ENCODE assay signal across 8 cellular contexts in genomic region chr9:128192601-128193371, GRCh38. TPM values are rescaled to one million over a fixed set of nuclear protein-coding genes. Genes with fewer than 3 reads are reported as not detected.
A peak's percentile ranks its signal among the peaks of the same experiment; 100 is the strongest.
DNase-seq lines count a peak whose midpoint lies in the region; ATAC-seq and TF ChIP-seq lines count a peak whose summit lies in the region.

No MANE protein-coding gene starts in this region.

- no peak overlapping the region for H2BK120ac ChIP-seq in H9 (ENCODE audit: low read depth, low read length, poor library complexity, severe bottlenecking)

- peak; percentile 72 for ATAC-seq in left ventricle myocardium superior
- no peak for ATAC-seq in GM19455 (IDR thresholded peaks at IDR 0.05; ENCODE audit: unreplicated experiment)

- no peak overlapping the region for H2BK12ac ChIP-seq in H9 (ENCODE audit: insufficient read length, low read depth, low read length)

- no peak overlapping the region for H3K14ac ChIP-seq in H9 (ENCODE audit: insufficient read depth, low read length)

- H3K9me3 ChIP-seq in H9 (ENCODE audit: control insufficient read depth, low read depth, low read length) = no peaks in the 10 kb centered on the region

- no peak for TF ChIP-seq CTCF in H9 (conservative IDR thresholded peaks at IDR 0.05)
- no peak for TF ChIP-seq CTCF in retinal pigment epithelial cell (conservative IDR thresholded peaks at IDR 0.05; ENCODE audit: low read depth, low read length)

- no peaks in the 10 kb centered on the region for H3K27me3 ChIP-seq in H9 (ENCODE audit: insufficient read depth, low read length)
- no peaks in the 10 kb centered on the region for H3K27me3 ChIP-seq in H7 (ENCODE audit: control insufficient read depth, insufficient read depth, low read length)

- H3T11ph ChIP-seq in H9 (ENCODE audit: low read length) = no peak overlapping the region

- H2AFZ ChIP-seq in H9 (ENCODE audit: low read length) = no peak overlapping the region

- H3K36me3 Mint-ChIP-seq in H9 (ENCODE audit: insufficient read depth in 1 of 3, low read depth in 3 of 3) = peaks cover 8 to 22% (median 17%) of the 10 kb centered on the region in 3 experiments; a peak in 6 of 7 replicates

- H3K27me3 Mint-ChIP-seq in H9 (ENCODE audit: low read depth) = no peaks in the 10 kb centered on the region

- H3K27ac Mint-ChIP-seq in H9 = no peak overlapping the region

- H3K79me2 ChIP-seq in H9 (ENCODE audit: insufficient read depth, low read length) = no peaks in the 10 kb centered on the region

- no peak overlapping the region for H4K8ac ChIP-seq in H9 (replicated peaks; ENCODE audit: insufficient read length, low read depth, low read length)

- peaks cover 9 to 14% of the 10 kb centered on the region in 2 experiments for H3K4me1 Mint-ChIP-seq in H9

- H3K4ac ChIP-seq in H9 (ENCODE audit: low read depth, low read length) = no peak overlapping the region

- H3K23me2 ChIP-seq in H9 (ENCODE audit: insufficient read length, low read depth, low read length, poor library complexity, severe bottlenecking) = peaks cover 11% of the 10 kb centered on the region

- no peak overlapping the region for H2BK20ac ChIP-seq in H9 (ENCODE audit: low read depth, low read length, poor library complexity, severe bottlenecking)

- no peak overlapping the region for H3K4me2 ChIP-seq in H9 (ENCODE audit: insufficient read depth, insufficient read length, low read length)

- DNase-seq in COR-L47 (lab: John Stamatoyannopoulos, UW) = peak; percentile 89
- DNase-seq in H9 = no peak
- peak; percentile 74 for DNase-seq in NCI-H526 treated with DMSO at 0.1 percent for 48 hours (lab: John Stamatoyannopoulos, UW)
- DNase-seq in left ventricle myocardium superior = peak; percentile 81
- DNase-seq in retinal pigment epithelial cell (ENCODE audit: low read depth) = peak; percentile 90
- no peak for DNase-seq in H7

- H3K4me1 ChIP-seq in H9 (ENCODE audit: insufficient read depth, low read length) = no peaks in the 10 kb centered on the region

- H2BK15ac ChIP-seq in H9 (ENCODE audit: low read depth, low read length) = no peak overlapping the region

- peak overlapping the region; percentile 0 to 44; a peak in 2 of 5 replicates for H3K4me3 Mint-ChIP-seq in H9

- H3K18ac ChIP-seq in H9 (ENCODE audit: insufficient read length, low read depth, low read length) = no peak overlapping the region

- no peaks in the 10 kb centered on the region for H3K9me3 Mint-ChIP-seq in H9

- peak overlapping the region; percentile 21 for H3K4me3 ChIP-seq in retinal pigment epithelial cell (ENCODE audit: low read length)
- no peak overlapping the region for H3K4me3 ChIP-seq in H7 (ENCODE audit: insufficient read depth, low read depth, low read length)

- peaks cover 7% of the 10 kb centered on the region for H3K36me3 ChIP-seq in H7 (replicated peaks; ENCODE audit: control insufficient read depth, insufficient read depth, low read length)

- no peak overlapping the region for H2BK5ac ChIP-seq in H9 (ENCODE audit: insufficient read length, low read length)

- H4K5ac ChIP-seq in H9 (ENCODE audit: insufficient read length, low read depth, low read length) = no peak overlapping the region

- H3K9ac ChIP-seq in H9 (ENCODE audit: extremely low read depth, insufficient read length, low read length) = no peak overlapping the region

- no peaks in the 10 kb centered on the region for H4K20me1 ChIP-seq in H9 (ENCODE audit: control insufficient read depth, insufficient read depth, insufficient read length)

- intact Hi-C loops in left ventricle myocardium superior (cut with micrococcal nuclease) = no loop called here

- H2AK5ac ChIP-seq in H9 (ENCODE audit: insufficient read length, low read length) = no peak overlapping the region

- no CpG with 5 or more reads among the region's 56 CpGs for WGBS in H9 (ENCODE audit: extremely low coverage, insufficient read length, low lambda C conversion rate)

- H3K27ac ChIP-seq in H9 (ENCODE audit: insufficient read length, low read depth, low read length) (no peak overlapping the region), angular gyrus (ENCODE audit: low read depth, low read length) (peak overlapping the region; percentile 68)

- H3K23ac ChIP-seq in H9 (ENCODE audit: insufficient read length, low read depth, low read length) = no peak overlapping the region

- no peak overlapping the region for H3K56ac ChIP-seq in H9 (ENCODE audit: insufficient read length, low read depth, low read length)

- H4K91ac ChIP-seq in H9 (ENCODE audit: insufficient read length, low read depth, low read length) = no peak overlapping the region

- H3K79me1 ChIP-seq in H9 (ENCODE audit: insufficient read depth, low read depth, low read length, poor library complexity, severe bottlenecking) = no peaks in the 10 kb centered on the region

RNA-seq across cellular contexts. Expression of gene CIZ1, which starts 1.4 kb away (rescaled TPM):
- total RNA-seq in H9 (2021) (101 and 104 TPM in 2 replicates), left ventricle myocardium superior (76.6 TPM)
- 36.8 and 41.0 TPM in 2 replicates for total RNA-seq in H7 (2014; rRNA removed; shearing (Covaris generic))

RNA-seq across cellular contexts. Expression of gene DNM1, which starts 10.4 kb away (rescaled TPM):
- total RNA-seq in H9 (2021) = 54.3 and 58.0 TPM in 2 replicates
- total RNA-seq in left ventricle myocardium superior = 5.4 TPM
- total RNA-seq in H7 (2014; rRNA removed; shearing (Covaris generic)) = 16.9 and 35.0 TPM in 2 replicates

RNA-seq across cellular contexts. Expression of gene BBLN, which starts 32.7 kb away (rescaled TPM):
- total RNA-seq in H9 (2021) (72.5 and 74.9 TPM in 2 replicates), left ventricle myocardium superior (41.7 TPM)
- total RNA-seq in H7 (2014; rRNA removed; shearing (Covaris generic)) = 121 and 130 TPM in 2 replicates

RNA-seq across cellular contexts. Expression of gene LCN2, which starts 43.5 kb away (rescaled TPM):
- total RNA-seq in H9 (2021) = not detected in 2 replicates
- total RNA-seq in left ventricle myocardium superior = 0.32 TPM
- total RNA-seq in H7 (2014; rRNA removed; shearing (Covaris generic)) = 1.4 TPM in 1 of 2 replicates, not detected in the other

Comparison
In these comparisons a context has a peak if more than half of its experiments do, and no peak if none do; other contexts are left out.
1. DNase-seq: peak in COR-L47 (single experiment), NCI-H526 treated with DMSO at 0.1 percent for 48 hours (single experiment), left ventricle myocardium superior (single experiment) and retinal pigment epithelial cell (single experiment); none in H9 (single experiment) and H7 (single experiment).